ENCODE assay signal across 9 cellular contexts in the genomic region with DNA sequence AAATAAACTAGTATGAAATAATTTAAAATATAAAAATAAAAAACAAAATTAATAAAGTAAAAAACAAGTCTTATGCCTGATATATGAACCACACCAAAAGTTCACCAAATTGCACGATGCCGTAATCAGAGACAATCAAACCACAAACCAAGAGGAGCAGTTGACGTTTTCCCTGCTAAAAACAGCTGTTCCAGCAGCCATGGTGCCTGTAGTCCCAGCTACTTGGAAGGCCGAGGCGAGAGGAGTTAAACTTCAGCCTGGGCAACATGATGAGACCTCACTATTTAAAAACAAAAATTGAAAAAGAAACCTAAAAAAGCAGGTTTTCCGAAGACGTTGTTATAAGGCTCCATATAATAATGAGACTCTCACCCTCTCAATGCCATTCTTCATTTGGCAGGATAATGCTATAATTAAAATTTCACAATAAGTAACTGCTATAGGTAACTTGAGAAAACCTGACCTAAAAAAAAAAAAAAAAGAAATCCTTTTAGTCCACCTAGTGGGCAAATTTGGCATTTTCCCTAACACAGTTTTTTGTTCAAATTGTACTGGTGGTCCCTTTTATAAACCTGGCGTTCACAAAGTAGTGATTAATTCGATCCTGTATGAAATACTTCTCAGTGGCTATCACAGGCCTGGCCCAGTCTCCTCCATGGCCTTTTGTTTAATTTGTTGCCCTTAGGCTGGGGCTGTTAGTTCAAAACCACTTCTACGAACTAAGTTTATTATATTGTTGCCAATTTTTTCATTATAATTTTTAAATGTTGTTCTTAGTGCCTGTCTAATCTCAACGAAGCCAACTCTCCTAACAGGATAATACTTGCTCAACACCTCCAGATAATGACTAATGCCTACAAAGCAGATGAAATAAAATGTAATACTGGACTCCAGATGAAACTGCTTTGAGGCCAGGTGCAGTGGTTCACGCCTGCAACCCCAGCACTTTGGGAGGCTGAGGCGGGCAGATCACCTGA.
DNase-seq lines count a peak whose midpoint lies in the region; ATAC-seq, FAIRE-seq and TF ChIP-seq lines count a peak whose summit lies in the region.
"Had no signal": no experiment of that assay in that cellular context is flagged by ENCODE, and none has a peak within 500 bp of the region (broad histone marks: within the 10 kb centered on the region; RNA-seq: fewer than 3 reads in every experiment).

No MANE protein-coding gene starts in this region.

- H3K9me3 Mint-ChIP-seq in activated T-helper 17 cell treated with anti-CD3 and anti-CD28 coated beads, Interleukin-2, amount 50 U/mL, for 72 hours, result no peaks in the 10 kb centered on the region
- H3K9me3 Mint-ChIP-seq: naive thymus-derived CD8-positive, alpha-beta T cell had no signal

- H3K4me3 Mint-ChIP-seq in activated T-helper 17 cell treated with anti-CD3 and anti-CD28 coated beads, Interleukin-2, amount 50 U/mL, for 72 hours, result no peak overlapping the region
- H3K4me3 Mint-ChIP-seq: naive thymus-derived CD8-positive, alpha-beta T cell had no signal

- H3K9me3 ChIP-seq in SJCRH30 (replicated peaks) (no peaks in the 10 kb centered on the region), tibial artery (no peaks in the 10 kb centered on the region)

- H3K27me3 ChIP-seq in SJCRH30, result peaks cover 6% of the 10 kb centered on the region; the same call in 1 of the 2 replicates
- H3K27me3 ChIP-seq in tibial artery, result peaks cover 0 to 49% of the 10 kb centered on the region in 2 donors

- H3K27ac Mint-ChIP-seq in activated T-helper 17 cell treated with anti-CD3 and anti-CD28 coated beads, Interleukin-2, amount 50 U/mL, for 72 hours, result no peak overlapping the region
- H3K27ac Mint-ChIP-seq: naive thymus-derived CD8-positive, alpha-beta T cell had no signal

- H3K36me3 ChIP-seq in SJCRH30 (no peaks in the 10 kb centered on the region), tibial artery (no peaks in the 10 kb centered on the region)

- H3K27ac ChIP-seq in SJCRH30 (no peak overlapping the region), tibial artery (no peak overlapping the region)

- TF ChIP-seq EP300 in Ishikawa (IDR thresholded peaks at IDR 0.05; ENCODE audit: borderline replicate concordance), result no peak

- intact Hi-C loops in tibial artery (cut with DNase I; ENCODE audit: low total_unique reads), result loop anchor here (10.0 kb wide), 1 partner anchor 81 kb away; no protein-coding TSS in a partner anchor

- H3K27me3 Mint-ChIP-seq in activated T-helper 17 cell treated with anti-CD3 and anti-CD28 coated beads, Interleukin-2, amount 50 U/mL, for 72 hours, result peaks cover 37% of the 10 kb centered on the region

- peak; percentile 57 for TF ChIP-seq RAD21 in Ishikawa (IDR thresholded peaks at IDR 0.05; ENCODE audit: low read depth)

- TF ChIP-seq CTCF in D721Med (IDR thresholded peaks at IDR 0.05; ENCODE audit: insufficient read depth, missing control alignments), result peak; percentile 35
- TF ChIP-seq CTCF in tibial artery (IDR thresholded peaks at IDR 0.05), result peak; percentile 54 to 57

- no peak for FAIRE-seq in D721Med (lab: Jason Lieb, UNC)

- DNase-seq in D721Med (ENCODE audit: insufficient read length, low spot score) (no peak), SJCRH30 (peak; percentile 76 to 89), foreskin melanocyte (peak; percentile 19), tibial artery (peak in 1 of 2 donors; percentile 9), SIG-M5 treated with dmso at 0.1 percent for 504 hours (lab: John Stamatoyannopoulos, UW; ENCODE audit: unreplicated experiment) (no peak)

- no peak for ATAC-seq in activated T-helper 17 cell treated with anti-CD3 and anti-CD28 coated beads, Interleukin-2, amount 50 U/mL, for 72 hours (replicated peaks)
- no peak for ATAC-seq in GM19395 (IDR thresholded peaks at IDR 0.05; ENCODE audit: unreplicated experiment)
- ATAC-seq: naive thymus-derived CD8-positive, alpha-beta T cell had no signal

- no peaks in the 10 kb centered on the region for H3K4me1 Mint-ChIP-seq in activated T-helper 17 cell treated with anti-CD3 and anti-CD28 coated beads, Interleukin-2, amount 50 U/mL, for 72 hours

- H3K36me3 Mint-ChIP-seq in activated T-helper 17 cell treated with anti-CD3 and anti-CD28 coated beads, Interleukin-2, amount 50 U/mL, for 72 hours (ENCODE audit: low read depth), result no peaks in the 10 kb centered on the region
- H3K36me3 Mint-ChIP-seq: naive thymus-derived CD8-positive, alpha-beta T cell had no signal

- H3K4me3 ChIP-seq in SJCRH30 (no peak overlapping the region), tibial artery (no peak overlapping the region)

- peaks cover 11% of the 10 kb centered on the region; the same call in 1 of the 2 replicates for H3K4me1 ChIP-seq in SJCRH30
- peaks cover 0 to 9% (median 7%) of the 10 kb centered on the region in 4 donors for H3K4me1 ChIP-seq in tibial artery

TF ChIP-seq in Ishikawa, 13 proteins besides CTCF, POLR2A, EP300 and RAD21:
- TF ChIP-seq CREB1 (IDR thresholded peaks at IDR 0.05; ENCODE audit: low read depth), result no peak
- TF ChIP-seq CEBPB (IDR thresholded peaks at IDR 0.05), result peak; percentile 73
- TF ChIP-seq TCF12 (IDR thresholded peaks at IDR 0.05; ENCODE audit: low read depth), result no peak
- TF ChIP-seq TEAD4 (IDR thresholded peaks at IDR 0.05), result no peak
- TF ChIP-seq, protein P1, sequence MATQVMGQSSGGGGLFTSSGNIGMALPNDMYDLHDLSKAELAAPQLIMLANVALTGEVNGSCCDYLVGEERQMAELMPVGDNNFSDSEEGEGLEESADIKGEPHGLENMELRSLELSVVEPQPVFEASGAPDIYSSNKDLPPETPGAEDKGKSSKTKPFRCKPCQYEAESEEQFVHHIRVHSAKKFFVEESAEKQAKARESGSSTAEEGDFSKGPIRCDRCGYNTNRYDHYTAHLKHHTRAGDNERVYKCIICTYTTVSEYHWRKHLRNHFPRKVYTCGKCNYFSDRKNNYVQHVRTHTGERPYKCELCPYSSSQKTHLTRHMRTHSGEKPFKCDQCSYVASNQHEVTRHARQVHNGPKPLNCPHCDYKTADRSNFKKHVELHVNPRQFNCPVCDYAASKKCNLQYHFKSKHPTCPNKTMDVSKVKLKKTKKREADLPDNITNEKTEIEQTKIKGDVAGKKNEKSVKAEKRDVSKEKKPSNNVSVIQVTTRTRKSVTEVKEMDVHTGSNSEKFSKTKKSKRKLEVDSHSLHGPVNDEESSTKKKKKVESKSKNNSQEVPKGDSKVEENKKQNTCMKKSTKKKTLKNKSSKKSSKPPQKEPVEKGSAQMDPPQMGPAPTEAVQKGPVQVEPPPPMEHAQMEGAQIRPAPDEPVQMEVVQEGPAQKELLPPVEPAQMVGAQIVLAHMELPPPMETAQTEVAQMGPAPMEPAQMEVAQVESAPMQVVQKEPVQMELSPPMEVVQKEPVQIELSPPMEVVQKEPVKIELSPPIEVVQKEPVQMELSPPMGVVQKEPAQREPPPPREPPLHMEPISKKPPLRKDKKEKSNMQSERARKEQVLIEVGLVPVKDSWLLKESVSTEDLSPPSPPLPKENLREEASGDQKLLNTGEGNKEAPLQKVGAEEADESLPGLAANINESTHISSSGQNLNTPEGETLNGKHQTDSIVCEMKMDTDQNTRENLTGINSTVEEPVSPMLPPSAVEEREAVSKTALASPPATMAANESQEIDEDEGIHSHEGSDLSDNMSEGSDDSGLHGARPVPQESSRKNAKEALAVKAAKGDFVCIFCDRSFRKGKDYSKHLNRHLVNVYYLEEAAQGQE (IDR thresholded peaks at IDR 0.05; ENCODE audit: low read depth), result no peak
- TF ChIP-seq, protein P2, sequence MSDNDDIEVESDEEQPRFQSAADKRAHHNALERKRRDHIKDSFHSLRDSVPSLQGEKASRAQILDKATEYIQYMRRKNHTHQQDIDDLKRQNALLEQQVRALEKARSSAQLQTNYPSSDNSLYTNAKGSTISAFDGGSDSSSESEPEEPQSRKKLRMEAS (IDR thresholded peaks at IDR 0.05), result 0 out of 2 replicates have a peak, but pooled peaks have one; percentile 2
- no peak for TF ChIP-seq TAF1 (IDR thresholded peaks at IDR 0.05; ENCODE audit: low read depth)

Comparison
In these comparisons a context has a peak if more than half of its experiments do, and no peak if none do; other contexts are left out.
1. DNase-seq: peak in SJCRH30 (2 of 2) and foreskin melanocyte (single experiment); none in D721Med (single experiment) and SIG-M5 treated with dmso at 0.1 percent for 504 hours (single experiment).